8 cellular contexts compared by ENCODE assay signal in the genomic region with DNA sequence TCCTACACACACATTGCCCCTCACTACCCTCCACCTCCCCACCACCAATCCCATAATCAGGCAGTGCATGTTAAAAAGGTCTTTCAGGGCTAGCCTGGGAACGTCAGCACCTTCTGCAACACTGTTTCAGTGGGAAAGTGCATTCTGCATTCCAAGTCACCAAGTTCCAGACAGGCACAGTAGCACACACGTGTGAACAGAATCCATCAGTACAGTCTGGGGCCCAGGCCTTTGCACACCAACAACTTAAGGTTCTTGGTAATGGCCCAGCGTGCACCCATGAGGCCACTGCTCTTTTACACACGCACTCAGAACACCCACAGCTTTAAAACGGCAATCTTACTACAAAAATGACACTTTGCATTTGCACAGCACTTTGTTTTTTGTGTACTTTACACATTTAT. TPM values are rescaled to one million over a fixed set of nuclear protein-coding genes. Genes with fewer than 3 reads are reported as not detected.
A peak's percentile ranks its signal among the peaks of the same experiment; 100 is the strongest.
DNase-seq lines count a peak whose midpoint lies in the region; ATAC-seq and TF ChIP-seq lines count a peak whose summit lies in the region.

No MANE protein-coding gene starts in this region.

- ATAC-seq in HG03354 (IDR thresholded peaks at IDR 0.05; ENCODE audit: poor library complexity, severe bottlenecking, unreplicated experiment) (no peak), GM19452 (IDR thresholded peaks at IDR 0.05; ENCODE audit: unreplicated experiment) (no peak)

- peak overlapping the region; percentile 93 for H3K4me3 Mint-ChIP-seq in T-helper 2 cell treated with Interferon-gamma antibody and Interleukin-4, amounts not matched to agents 5 μg/mL and 100 μg/mL, for 36 hours

- no peaks in the 10 kb centered on the region; the same call in 1 of the 2 replicates for H3K36me3 ChIP-seq in H7 (replicated peaks; ENCODE audit: control insufficient read depth, insufficient read depth, low read length)

- DNase-seq in H7 (no peak), fibroblast of villous mesenchyme (ENCODE audit: low read depth) (peak; percentile 34), OCI-M1 (lab: John Stamatoyannopoulos, UW) (no peak), GM19238 (ENCODE audit: insufficient read length, low spot score) (no peak)
- no peak for DNase-seq in T-helper 2 cell treated with Interferon-gamma antibody and Interleukin-4, amounts not matched to agents 5 μg/mL and 100 μg/mL, for 36 hours (ENCODE audit: low spot score)

- peak overlapping the region; percentile 97 for H3K27ac Mint-ChIP-seq in T-helper 2 cell treated with Interferon-gamma antibody and Interleukin-4, amounts not matched to agents 5 μg/mL and 100 μg/mL, for 36 hours

- peaks cover 62% of the 10 kb centered on the region for H3K4me1 Mint-ChIP-seq in T-helper 2 cell treated with Interferon-gamma antibody and Interleukin-4, amounts not matched to agents 5 μg/mL and 100 μg/mL, for 36 hours (ENCODE audit: low read depth)

- peak overlapping the region in 20 of 21 experiments; percentile 91 to 100 (median 99) for H3K27ac ChIP-seq in skin epidermis

- no peaks in the 10 kb centered on the region for H3K9me3 Mint-ChIP-seq in T-helper 2 cell treated with Interferon-gamma antibody and Interleukin-4, amounts not matched to agents 5 μg/mL and 100 μg/mL, for 36 hours

- peaks cover 3% of the 10 kb centered on the region for H3K27me3 Mint-ChIP-seq in T-helper 2 cell treated with Interferon-gamma antibody and Interleukin-4, amounts not matched to agents 5 μg/mL and 100 μg/mL, for 36 hours (ENCODE audit: low read depth)

- H3K36me3 Mint-ChIP-seq in T-helper 2 cell treated with Interferon-gamma antibody and Interleukin-4, amounts not matched to agents 5 μg/mL and 100 μg/mL, for 36 hours (ENCODE audit: low read depth) = peaks cover 50% of the 10 kb centered on the region

- no peak for TF ChIP-seq CTCF in fibroblast of villous mesenchyme (IDR thresholded peaks at IDR 0.05; ENCODE audit: insufficient read depth, low read depth, low read length)

- H3K27me3 ChIP-seq in H7 (ENCODE audit: control insufficient read depth, insufficient read depth, low read length) = no peaks in the 10 kb centered on the region

- H3K4me3 ChIP-seq in H7 (ENCODE audit: insufficient read depth, low read depth, low read length) (peak overlapping the region; percentile 74), fibroblast of villous mesenchyme (ENCODE audit: low read depth, low read length) (peak overlapping the region; percentile 98), skin epidermis (peak overlapping the region; percentile 68 to 96 (median 82))

RNA-seq across cellular contexts. Expression of gene ANXA2, which starts 1.2 kb away (rescaled TPM):
- total RNA-seq in H7 (2014; rRNA removed; shearing (Covaris generic)) = 577 and 656 TPM in 2 replicates
- 2,870 and 3,211 TPM in 2 replicates for total RNA-seq in fibroblast of villous mesenchyme
